Comparison of ENCODE assay signal across 1 cellular context in the genomic region with DNA sequence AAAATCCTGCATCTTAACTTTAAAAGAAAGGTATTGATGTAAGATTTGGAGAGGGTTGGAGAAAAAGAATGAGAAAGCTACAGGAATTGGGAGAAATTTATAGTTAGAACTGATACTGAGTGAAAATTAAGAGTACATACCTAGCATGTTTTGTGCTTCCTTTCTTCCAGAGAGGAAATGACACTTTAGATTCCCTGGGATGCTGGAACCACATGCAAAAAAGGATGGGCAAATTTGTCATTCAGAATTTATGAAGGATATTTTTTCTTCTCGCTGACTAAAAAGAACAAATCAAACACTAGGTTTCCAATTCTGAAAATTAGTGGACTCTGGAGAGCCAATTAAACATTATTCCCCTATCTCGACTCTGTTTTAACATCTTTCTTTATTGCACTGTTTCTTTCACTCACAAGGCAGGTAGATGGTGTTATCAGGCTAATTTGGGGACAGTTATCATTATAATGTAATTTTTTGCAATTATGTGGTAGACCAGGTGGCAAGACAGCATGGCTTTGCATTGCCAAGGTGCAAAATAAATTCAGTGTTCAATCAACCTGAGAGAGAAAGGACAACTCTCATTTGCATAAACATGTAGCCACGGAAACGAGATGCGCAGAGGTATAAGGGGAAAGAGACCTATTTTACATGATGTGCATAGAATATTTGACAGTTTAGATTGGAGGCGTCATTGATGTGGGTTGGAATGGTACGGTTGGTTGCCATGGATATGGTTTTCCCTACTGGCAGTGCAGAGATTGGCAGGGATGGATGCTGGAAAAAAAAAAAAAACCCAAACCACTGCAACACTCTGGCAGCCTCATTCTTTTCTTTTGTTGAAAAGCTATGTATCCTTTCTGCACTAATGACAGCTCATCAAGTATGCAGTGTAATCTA.
TF ChIP-seq lines count a peak whose summit lies in the region.

No MANE protein-coding gene starts in this region.

TF ChIP-seq in GM23338, 12 proteins besides CTCF, POLR2A, EP300 and RAD21 (continued from another document):
- TF ChIP-seq, protein P1, sequence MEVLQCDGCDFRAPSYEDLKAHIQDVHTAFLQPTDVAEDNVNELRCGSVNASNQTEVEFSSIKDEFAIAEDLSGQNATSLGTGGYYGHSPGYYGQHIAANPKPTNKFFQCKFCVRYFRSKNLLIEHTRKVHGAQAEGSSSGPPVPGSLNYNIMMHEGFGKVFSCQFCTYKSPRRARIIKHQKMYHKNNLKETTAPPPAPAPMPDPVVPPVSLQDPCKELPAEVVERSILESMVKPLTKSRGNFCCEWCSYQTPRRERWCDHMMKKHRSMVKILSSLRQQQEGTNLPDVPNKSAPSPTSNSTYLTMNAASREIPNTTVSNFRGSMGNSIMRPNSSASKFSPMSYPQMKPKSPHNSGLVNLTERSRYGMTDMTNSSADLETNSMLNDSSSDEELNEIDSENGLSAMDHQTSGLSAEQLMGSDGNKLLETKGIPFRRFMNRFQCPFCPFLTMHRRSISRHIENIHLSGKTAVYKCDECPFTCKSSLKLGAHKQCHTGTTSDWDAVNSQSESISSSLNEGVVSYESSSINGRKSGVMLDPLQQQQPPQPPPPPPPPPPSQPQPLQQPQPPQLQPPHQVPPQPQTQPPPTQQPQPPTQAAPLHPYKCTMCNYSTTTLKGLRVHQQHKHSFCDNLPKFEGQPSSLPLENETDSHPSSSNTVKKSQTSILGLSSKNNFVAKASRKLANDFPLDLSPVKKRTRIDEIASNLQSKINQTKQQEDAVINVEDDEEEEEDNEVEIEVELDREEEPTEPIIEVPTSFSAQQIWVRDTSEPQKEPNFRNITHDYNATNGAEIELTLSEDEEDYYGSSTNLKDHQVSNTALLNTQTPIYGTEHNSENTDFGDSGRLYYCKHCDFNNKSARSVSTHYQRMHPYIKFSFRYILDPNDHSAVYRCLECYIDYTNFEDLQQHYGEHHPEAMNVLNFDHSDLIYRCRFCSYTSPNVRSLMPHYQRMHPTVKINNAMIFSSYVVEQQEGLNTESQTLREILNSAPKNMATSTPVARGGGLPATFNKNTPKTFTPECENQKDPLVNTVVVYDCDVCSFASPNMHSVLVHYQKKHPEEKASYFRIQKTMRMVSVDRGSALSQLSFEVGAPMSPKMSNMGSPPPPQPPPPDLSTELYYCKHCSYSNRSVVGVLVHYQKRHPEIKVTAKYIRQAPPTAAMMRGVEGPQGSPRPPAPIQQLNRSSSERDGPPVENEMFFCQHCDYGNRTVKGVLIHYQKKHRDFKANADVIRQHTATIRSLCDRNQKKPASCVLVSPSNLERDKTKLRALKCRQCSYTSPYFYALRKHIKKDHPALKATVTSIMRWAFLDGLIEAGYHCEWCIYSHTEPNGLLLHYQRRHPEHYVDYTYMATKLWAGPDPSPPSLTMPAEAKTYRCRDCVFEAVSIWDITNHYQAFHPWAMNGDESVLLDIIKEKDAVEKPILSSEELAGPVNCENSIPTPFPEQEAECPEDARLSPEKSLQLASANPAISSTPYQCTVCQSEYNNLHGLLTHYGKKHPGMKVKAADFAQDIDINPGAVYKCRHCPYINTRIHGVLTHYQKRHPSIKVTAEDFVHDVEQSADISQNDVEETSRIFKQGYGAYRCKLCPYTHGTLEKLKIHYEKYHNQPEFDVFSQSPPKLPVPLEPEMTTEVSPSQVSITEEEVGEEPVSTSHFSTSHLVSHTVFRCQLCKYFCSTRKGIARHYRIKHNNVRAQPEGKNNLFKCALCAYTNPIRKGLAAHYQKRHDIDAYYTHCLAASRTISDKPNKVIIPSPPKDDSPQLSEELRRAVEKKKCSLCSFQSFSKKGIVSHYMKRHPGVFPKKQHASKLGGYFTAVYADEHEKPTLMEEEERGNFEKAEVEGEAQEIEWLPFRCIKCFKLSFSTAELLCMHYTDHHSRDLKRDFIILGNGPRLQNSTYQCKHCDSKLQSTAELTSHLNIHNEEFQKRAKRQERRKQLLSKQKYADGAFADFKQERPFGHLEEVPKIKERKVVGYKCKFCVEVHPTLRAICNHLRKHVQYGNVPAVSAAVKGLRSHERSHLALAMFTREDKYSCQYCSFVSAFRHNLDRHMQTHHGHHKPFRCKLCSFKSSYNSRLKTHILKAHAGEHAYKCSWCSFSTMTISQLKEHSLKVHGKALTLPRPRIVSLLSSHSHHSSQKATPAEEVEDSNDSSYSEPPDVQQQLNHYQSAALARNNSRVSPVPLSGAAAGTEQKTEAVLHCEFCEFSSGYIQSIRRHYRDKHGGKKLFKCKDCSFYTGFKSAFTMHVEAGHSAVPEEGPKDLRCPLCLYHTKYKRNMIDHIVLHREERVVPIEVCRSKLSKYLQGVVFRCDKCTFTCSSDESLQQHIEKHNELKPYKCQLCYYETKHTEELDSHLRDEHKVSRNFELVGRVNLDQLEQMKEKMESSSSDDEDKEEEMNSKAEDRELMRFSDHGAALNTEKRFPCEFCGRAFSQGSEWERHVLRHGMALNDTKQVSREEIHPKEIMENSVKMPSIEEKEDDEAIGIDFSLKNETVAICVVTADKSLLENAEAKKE (CRISPR knock-in tag; IDR thresholded peaks at IDR 0.05) = no peak
- TF ChIP-seq NANOG (IDR thresholded peaks at IDR 0.05; ENCODE audit: borderline replicate concordance) = no peak
- TF ChIP-seq, protein P2, sequence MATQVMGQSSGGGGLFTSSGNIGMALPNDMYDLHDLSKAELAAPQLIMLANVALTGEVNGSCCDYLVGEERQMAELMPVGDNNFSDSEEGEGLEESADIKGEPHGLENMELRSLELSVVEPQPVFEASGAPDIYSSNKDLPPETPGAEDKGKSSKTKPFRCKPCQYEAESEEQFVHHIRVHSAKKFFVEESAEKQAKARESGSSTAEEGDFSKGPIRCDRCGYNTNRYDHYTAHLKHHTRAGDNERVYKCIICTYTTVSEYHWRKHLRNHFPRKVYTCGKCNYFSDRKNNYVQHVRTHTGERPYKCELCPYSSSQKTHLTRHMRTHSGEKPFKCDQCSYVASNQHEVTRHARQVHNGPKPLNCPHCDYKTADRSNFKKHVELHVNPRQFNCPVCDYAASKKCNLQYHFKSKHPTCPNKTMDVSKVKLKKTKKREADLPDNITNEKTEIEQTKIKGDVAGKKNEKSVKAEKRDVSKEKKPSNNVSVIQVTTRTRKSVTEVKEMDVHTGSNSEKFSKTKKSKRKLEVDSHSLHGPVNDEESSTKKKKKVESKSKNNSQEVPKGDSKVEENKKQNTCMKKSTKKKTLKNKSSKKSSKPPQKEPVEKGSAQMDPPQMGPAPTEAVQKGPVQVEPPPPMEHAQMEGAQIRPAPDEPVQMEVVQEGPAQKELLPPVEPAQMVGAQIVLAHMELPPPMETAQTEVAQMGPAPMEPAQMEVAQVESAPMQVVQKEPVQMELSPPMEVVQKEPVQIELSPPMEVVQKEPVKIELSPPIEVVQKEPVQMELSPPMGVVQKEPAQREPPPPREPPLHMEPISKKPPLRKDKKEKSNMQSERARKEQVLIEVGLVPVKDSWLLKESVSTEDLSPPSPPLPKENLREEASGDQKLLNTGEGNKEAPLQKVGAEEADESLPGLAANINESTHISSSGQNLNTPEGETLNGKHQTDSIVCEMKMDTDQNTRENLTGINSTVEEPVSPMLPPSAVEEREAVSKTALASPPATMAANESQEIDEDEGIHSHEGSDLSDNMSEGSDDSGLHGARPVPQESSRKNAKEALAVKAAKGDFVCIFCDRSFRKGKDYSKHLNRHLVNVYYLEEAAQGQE (IDR thresholded peaks at IDR 0.05; ENCODE audit: unreplicated experiment) = no peak
- TF ChIP-seq, protein P3, sequence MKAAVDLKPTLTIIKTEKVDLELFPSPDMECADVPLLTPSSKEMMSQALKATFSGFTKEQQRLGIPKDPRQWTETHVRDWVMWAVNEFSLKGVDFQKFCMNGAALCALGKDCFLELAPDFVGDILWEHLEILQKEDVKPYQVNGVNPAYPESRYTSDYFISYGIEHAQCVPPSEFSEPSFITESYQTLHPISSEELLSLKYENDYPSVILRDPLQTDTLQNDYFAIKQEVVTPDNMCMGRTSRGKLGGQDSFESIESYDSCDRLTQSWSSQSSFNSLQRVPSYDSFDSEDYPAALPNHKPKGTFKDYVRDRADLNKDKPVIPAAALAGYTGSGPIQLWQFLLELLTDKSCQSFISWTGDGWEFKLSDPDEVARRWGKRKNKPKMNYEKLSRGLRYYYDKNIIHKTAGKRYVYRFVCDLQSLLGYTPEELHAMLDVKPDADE (IDR thresholded peaks at IDR 0.05) = no peak
TF ChIP-seq in GM23338: peak in this region for 0.
